Comparison of ENCODE assay signal across 18 cellular contexts in genomic region chr17:43800736-43801135, GRCh38. TPM values are rescaled to one million over a fixed set of nuclear protein-coding genes. Genes with fewer than 3 reads are reported as not detected.
A peak's percentile ranks its signal among the peaks of the same experiment; 100 is the strongest.
DNase-seq lines count a peak whose midpoint lies in the region; ATAC-seq, FAIRE-seq and TF ChIP-seq lines count a peak whose summit lies in the region.
"Had no signal": no experiment of that assay in that cellular context is flagged by ENCODE, and none has a peak within 500 bp of the region (broad histone marks: within the 10 kb centered on the region; RNA-seq: fewer than 3 reads in every experiment).

No MANE protein-coding gene starts in this region.

- ATAC-seq in HG02642 (IDR thresholded peaks at IDR 0.05; ENCODE audit: poor library complexity, unreplicated experiment), result no peak
- no peak for ATAC-seq in Right ventricle myocardium superior (ENCODE audit: poor library complexity)
- ATAC-seq: HCT116 had no signal

- H3K27me3 ChIP-seq in dorsolateral prefrontal cortex, result peaks cover 0 to 5% (median 0%) of the 10 kb centered on the region in 45 donors
- H3K27me3 ChIP-seq: BLaER1 had no signal

- intact Hi-C loops in dorsolateral prefrontal cortex (cut with DNase I) (no loop called here), Right ventricle myocardium superior (cut with DNase I) (no loop called here)

- peak overlapping the region in 1 of 59 donors; percentile 9 for H3K4me3 ChIP-seq in dorsolateral prefrontal cortex
- H3K4me3 ChIP-seq: BLaER1, GM23248 had no signal

- no peak for FAIRE-seq in D721Med (lab: Jason Lieb, UNC)
- FAIRE-seq: GM18507, H54 had no signal

- DNase-seq in dorsolateral prefrontal cortex (peak in 1 of 10 donors; percentile 34), medulla oblongata (ENCODE audit: extremely low spot score) (peak; percentile 61), putamen (ENCODE audit: low spot score) (peak; percentile 45), D721Med (ENCODE audit: insufficient read length, low spot score) (no peak), Right ventricle myocardium superior (no peak)
- DNase-seq: Caco-2; CD8-positive, alpha-beta memory T cell; DMS53; GF-D8; GM23248; IMR-90 had no signal

- TF ChIP-seq CTCF in dorsolateral prefrontal cortex (IDR thresholded peaks at IDR 0.05 in 54 of 56, conservative IDR thresholded peaks at IDR 0.05 in 2 of 56; ENCODE audit: low read depth in 1 of 56, partially characterized antibody in 56 of 56), result no peak
- no peak for TF ChIP-seq CTCF in D721Med (IDR thresholded peaks at IDR 0.05; ENCODE audit: insufficient read depth, missing control alignments)

- H3K27ac ChIP-seq in dorsolateral prefrontal cortex, result peak overlapping the region in 52 of 59 donors; percentile 8 to 91 (median 64)
- H3K27ac ChIP-seq: BLaER1, GM23248, HL-60 had no signal

RNA-seq across cellular contexts. Expression of gene CFAP97D1, which starts 20.5 kb away (rescaled TPM):
- total RNA-seq in dorsolateral prefrontal cortex, result under 1 TPM in 56 of 120 experiments, not detected in 64; 0.07 to 0.89 (median 0.22) TPM
- not detected for total RNA-seq in Right ventricle myocardium superior
- total RNA-seq: A673; CD8-positive, alpha-beta memory T cell; GM23248 had no signal

RNA-seq across cellular contexts. Expression of gene DUSP3, which starts 22.0 kb away (rescaled TPM):
- total RNA-seq in dorsolateral prefrontal cortex (100 to 1,000 TPM in 70 of 120 experiments, 10 to 100 TPM in 50; 65.6 to 156 (median 103) TPM), Right ventricle myocardium superior (224 TPM)

RNA-seq across cellular contexts. Expression of gene MPP3, which starts 32.2 kb away (rescaled TPM):
- 10 to 100 TPM in 48 of 120 experiments, 1 to 10 TPM in 72; 4.8 to 18.7 (median 9.5) TPM for total RNA-seq in dorsolateral prefrontal cortex
- 48.5 TPM for total RNA-seq in Right ventricle myocardium superior

RNA-seq across cellular contexts. Expression of gene SOST, which starts 42.1 kb away (rescaled TPM):
- total RNA-seq in dorsolateral prefrontal cortex (1 to 10 TPM in 1 of 120 experiments, under 1 TPM in 20, not detected in 99; 0.14 to 1.1 (median 0.29) TPM), Right ventricle myocardium superior (not detected)
- total RNA-seq: A673; Caco-2; CD8-positive, alpha-beta memory T cell; GM23248; IMR-90 had no signal

RNA-seq across cellular contexts. Expression of gene CD300LG, which starts 46.2 kb away (rescaled TPM):
- total RNA-seq in dorsolateral prefrontal cortex (under 1 TPM in 13 of 120 experiments, not detected in 107; 0.17 to 0.74 (median 0.35) TPM), Right ventricle myocardium superior (17.5 TPM)
- total RNA-seq: A673; Caco-2; CD8-positive, alpha-beta memory T cell; GM23248; IMR-90 had no signal

Comparison
In these comparisons a context has a peak if more than half of its experiments do, and no peak if none do; other contexts are left out.
1. DNase-seq: peak in medulla oblongata (single experiment) and putamen (single experiment); none in D721Med (single experiment) and Right ventricle myocardium superior (single experiment).